Comparison of ENCODE assay signal across 8 cellular contexts in the genomic region with DNA sequence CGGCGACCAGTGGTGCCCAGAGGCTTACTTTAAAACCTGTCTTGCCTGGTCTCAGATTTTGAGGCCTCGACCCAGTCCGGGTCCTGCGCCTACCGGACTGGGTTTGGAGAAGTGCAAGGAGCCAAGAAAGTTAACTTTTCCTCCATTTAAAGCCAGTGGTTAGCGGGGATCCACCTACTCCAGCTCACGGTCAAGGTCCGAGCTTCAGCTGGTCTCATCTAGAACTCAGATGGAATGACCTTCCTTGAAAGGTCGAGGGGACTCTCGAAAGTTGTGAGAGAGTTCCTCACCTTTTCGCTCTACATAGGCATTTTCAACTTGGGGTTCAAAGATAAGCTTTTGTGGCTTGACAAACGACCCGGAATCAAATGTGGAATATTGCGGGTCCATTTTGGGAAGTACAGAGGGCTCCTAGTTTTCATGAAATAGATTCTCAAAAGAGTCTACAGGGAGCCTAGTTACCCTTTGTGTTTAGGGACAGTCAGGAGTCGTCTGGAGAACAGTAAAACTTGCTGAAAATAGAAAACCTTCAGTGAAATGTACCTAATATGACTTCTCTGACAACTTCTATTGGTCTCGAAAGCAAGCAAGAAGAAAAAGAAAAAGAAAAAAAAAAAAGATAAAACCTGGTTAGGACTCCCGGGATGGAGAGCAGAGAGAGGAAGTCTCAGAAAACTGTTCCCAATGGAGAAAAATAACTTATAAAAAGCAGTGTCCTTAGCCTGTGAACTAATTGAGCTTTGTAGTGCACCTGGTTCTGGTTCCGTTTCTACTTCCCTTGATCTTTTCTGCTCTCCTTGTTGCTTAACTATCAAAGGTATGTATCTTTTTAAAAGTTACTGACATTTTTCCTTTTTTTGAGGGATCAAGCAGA. TPM values are rescaled to one million over a fixed set of nuclear protein-coding genes. Genes with fewer than 3 reads are reported as not detected.
A peak's percentile ranks its signal among the peaks of the same experiment; 100 is the strongest.
DNase-seq lines count a peak whose midpoint lies in the region; ATAC-seq, FAIRE-seq and TF ChIP-seq lines count a peak whose summit lies in the region.

No MANE protein-coding gene starts in this region.

- intact Hi-C loops in K562 (cut with micrococcal nuclease): loop anchor here (10.0 kb wide), 1 partner anchor 123 kb away; a partner anchor contains a TSS
- intact Hi-C loops in left lung (cut with DNase I): no loop called here
- intact Hi-C loops in testis (cut with DNase I; ENCODE audit: low total_unique reads): no loop called here

- POLR2A ChIA-PET in AG04450 (lab: Yijun Ruan, JAX) (interaction anchor here (0.7 kb wide), 1 partner anchor 1203 kb away, joined by 3 read pairs; no protein-coding TSS in a partner anchor), HEK293 (lab: Yijun Ruan, JAX) (interaction anchor here (2.1 kb wide), 1 partner anchor 124 kb away, joined by 8 read pairs; a partner anchor contains a TSS), K562 (lab: Yijun Ruan, JAX) (interaction anchor here (0.6 to 1.2 kb wide), 3 partner anchors 10 to 225 kb away, joined by 3 to 4 read pairs (median 3); no protein-coding TSS in a partner anchor)

- in situ Hi-C loops in K562 (cut with MboI): no loop called here

- FAIRE-seq in K562 (lab: Jason Lieb, UNC): no peak

- H3K27ac ChIP-seq in AG04450 (ENCODE audit: low read depth, low read length) (no peak overlapping the region), HEK293 (ENCODE audit: extremely low read depth, low read depth, low read length) (peak overlapping the region; percentile 73; the same call in 1 of the 2 replicates), K562 (ENCODE audit: extremely low read depth, low read depth, low read length) (no peak overlapping the region), left lung (peak overlapping the region in 1 of 2 donors; percentile 25), testis (peak overlapping the region; percentile 48 to 64)

- no TSS peak for BruUV-seq in K562 (replicated peaks; lab: Mats Ljungman, UMichigan)

- no peak for TF ChIP-seq EP300 in K562 (IDR thresholded peaks at IDR 0.05; ENCODE audit: low read length)

- ATAC-seq in K562: no peak
- no peak for ATAC-seq in left lung
- ATAC-seq in GM19467 (IDR thresholded peaks at IDR 0.05; ENCODE audit: unreplicated experiment): no peak

- WGBS in K562 (ENCODE audit: insufficient coverage, low coverage, missing lambda C conversion rate): 23% methylated on average over 19 of the region's 19 CpGs
- WGBS in testis, 2 donors: 3% methylated on average over 19 of the region's 19 CpGs

- TF ChIP-seq RAD21 in K562 (CRISPR knock-in tag; conservative IDR thresholded peaks at IDR 0.05 in 1 of 2, IDR thresholded peaks at IDR 0.05 in 1 of 2): no peak

- no peaks in the 10 kb centered on the region for H3K79me2 ChIP-seq in K562 (ENCODE audit: control insufficient read depth, insufficient read depth, low read length)

- DNase-seq in AG04450 (ENCODE audit: low read depth, low spot score) (no peak), K562 (ENCODE audit: extremely low read depth in 1 of 4, low spot score in 3 of 4) (no peak), left lung (no peak), testis (no peak), NCI-H446 treated with DMSO at 0.1 percent for 48 hours (lab: John Stamatoyannopoulos, UW) (no peak), SKM-1 (lab: John Stamatoyannopoulos, UW; ENCODE audit: unreplicated experiment) (no peak)

- TF ChIP-seq POLR2A in K562 (conservative IDR thresholded peaks at IDR 0.05): no peak
- TF ChIP-seq POLR2A in testis (IDR thresholded peaks at IDR 0.05): no peak

- TF ChIP-seq CTCF in AG04450 (IDR thresholded peaks at IDR 0.05; ENCODE audit: low read depth, low read length) (no peak), HEK293 (tag by site-specific recombination; IDR thresholded peaks at IDR 0.05) (no peak), K562 (IDR thresholded peaks at IDR 0.05 in 2 of 3, conservative IDR thresholded peaks at IDR 0.05 in 1 of 3; ENCODE audit: insufficient read depth in 2 of 3, low read depth in 1 of 3, low read length in 3 of 3) (no peak), left lung (IDR thresholded peaks at IDR 0.05) (no peak), testis (IDR thresholded peaks at IDR 0.05) (no peak)

- H3K36me3 ChIP-seq in HEK293 (ENCODE audit: control insufficient read depth in 2 of 2, insufficient read depth in 1 of 2, low read length in 2 of 2) (no peaks in the 10 kb centered on the region; a peak in 1 of 3 replicates), K562 (ENCODE audit: control insufficient read depth, insufficient read depth, low read length) (no peaks in the 10 kb centered on the region), left lung (no peaks in the 10 kb centered on the region), testis (ENCODE audit: low read depth, missing control alignments) (no peaks in the 10 kb centered on the region)

- peak overlapping the region; percentile 62 for H3K4me3 ChIP-seq in AG04450 (ENCODE audit: low read depth, low read length)
- H3K4me3 ChIP-seq in HEK293 (ENCODE audit: low read depth, low read length): peak overlapping the region; percentile 83
- H3K4me3 ChIP-seq in K562: peak overlapping the region; percentile 48; the same call in 1 of the 2 replicates
- peak overlapping the region; percentile 66 to 76 for H3K4me3 ChIP-seq in left lung
- peak overlapping the region; percentile 79 to 85 for H3K4me3 ChIP-seq in testis

- H4K20me1 ChIP-seq in K562 (replicated peaks; ENCODE audit: control insufficient read depth, insufficient read depth, low read length): no peaks in the 10 kb centered on the region

- peak overlapping the region in 1 of 2 experiments; percentile 62; a peak in 2 of 4 replicates for H3K9ac ChIP-seq in K562 (ENCODE audit: insufficient read depth in 1 of 2, low read depth in 2 of 2, low read length in 2 of 2)

- H3K4me2 ChIP-seq in K562 (ENCODE audit: insufficient read depth, low read length): peak overlapping the region; percentile 81; the same call in 1 of the 2 replicates

- H3K9me3 ChIP-seq in AG04450 (ENCODE audit: control insufficient read depth, insufficient read depth, low read length) (no peaks in the 10 kb centered on the region; the same call in 1 of the 2 replicates), HEK293 (ENCODE audit: control insufficient read depth, insufficient read depth, low read depth, low read length) (no peaks in the 10 kb centered on the region), K562 (replicated peaks; ENCODE audit: control insufficient read depth, insufficient read depth, low read depth, low read length) (no peaks in the 10 kb centered on the region), left lung (no peaks in the 10 kb centered on the region), testis (no peaks in the 10 kb centered on the region)

- CTCF ChIA-PET in AG04450 (lab: Charles Lee): interaction anchor here (2.0 kb wide), 1 partner anchor 488 kb away, joined by 5 read pairs; no protein-coding TSS in a partner anchor
- CTCF ChIA-PET in HEK293 (lab: Yijun Ruan, JAX): interaction anchor here (0.7 to 0.8 kb wide), 2 partner anchors 85 to 1213 kb away, joined by 3 read pairs; no protein-coding TSS in a partner anchor
- CTCF ChIA-PET in K562 (lab: Yijun Ruan, JAX; ENCODE audit: low intra/inter-chr PET ratio): no interaction called here

- H3K9me1 ChIP-seq in K562 (ENCODE audit: control insufficient read depth, insufficient read depth, low read length): no peaks in the 10 kb centered on the region

- H2AFZ ChIP-seq in K562 (ENCODE audit: low read depth, low read length): peak overlapping the region; percentile 89

- H3K27me3 ChIP-seq in AG04450 (ENCODE audit: control insufficient read depth, insufficient read depth, low read length) (peaks cover 33% of the 10 kb centered on the region), K562 (ENCODE audit: control insufficient read depth in 2 of 2, insufficient read depth in 2 of 2, low read length in 2 of 2) (peaks cover 8 to 26% of the 10 kb centered on the region in 2 experiments), left lung (peaks cover 24 to 61% of the 10 kb centered on the region in 2 donors), testis (no peaks in the 10 kb centered on the region)

- peaks cover 3% of the 10 kb centered on the region; the same call in 1 of the 2 replicates for H3K4me1 ChIP-seq in HEK293 (ENCODE audit: control insufficient read depth, insufficient read depth, low read length)
- H3K4me1 ChIP-seq in K562 (replicated peaks in 1 of 2; ENCODE audit: control insufficient read depth in 2 of 2, insufficient read depth in 2 of 2, low read length in 2 of 2): peaks cover 7 to 23% of the 10 kb centered on the region in 2 experiments; a peak in 4 of 5 replicates
- peaks cover 0 to 16% of the 10 kb centered on the region in 2 donors for H3K4me1 ChIP-seq in left lung
- no peaks in the 10 kb centered on the region for H3K4me1 ChIP-seq in testis

TF ChIP-seq in HEK293, 187 proteins besides CTCF, POLR2A, EP300 and RAD21 (continues in another document):
- TF ChIP-seq BCL11B (tag by site-specific recombination; IDR thresholded peaks at IDR 0.05; ENCODE audit: low read depth): no peak
- TF ChIP-seq ZNF169 (tag by site-specific recombination; IDR thresholded peaks at IDR 0.05): no peak

TF ChIP-seq in K562, 482 proteins besides CTCF, POLR2A, EP300 and RAD21:
- peak; percentile 18 for TF ChIP-seq CBX8 (IDR thresholded peaks at IDR 0.05; ENCODE audit: borderline replicate concordance, extremely low read depth, low read depth, low read length, poor library complexity, severe bottlenecking)
- no peak for TF ChIP-seq TCF7L2 (IDR thresholded peaks at IDR 0.05; ENCODE audit: low read depth, low read length)

RNA-seq across cellular contexts. Expression of a gene that starts 1.4 kb away (rescaled TPM):
- 0.14 and 0.17 TPM in 2 replicates for polyA plus RNA-seq in AG04450 (2011; rRNA removed)
- 0.09 TPM in 2 replicates for polyA minus RNA-seq in AG04450 (2011; rRNA and poly(A)+ RNA removed)
- 0.05 TPM in 1 of 2 replicates, not detected in the other for total RNA-seq in K562 (2011; cell fraction: chromatin; rRNA removed; ENCODE audit: low replicate concordance)
- not detected in 2 replicates for total RNA-seq in K562 (2011; cell fraction: nucleolus; rRNA removed)
- not detected in 2 replicates for total RNA-seq in K562 (2011; cell fraction: nucleoplasm; rRNA removed)
- total RNA-seq in K562 (2014; rRNA removed): 0.05 TPM in 1 of 2 replicates, not detected in the other
- 0.06 TPM in 1 of 2 replicates, not detected in the other for total RNA-seq in K562 (2014; rRNA removed; fragmentation: Illumina TruSeq; extraction: Trizol)
- 0.14 and 0.23 TPM in 2 replicates for total RNA-seq in K562 (2015; rRNA removed; fragmentation: Illumina TruSeq; extraction: Trizol)
- 0.07 and 0.11 TPM in 2 replicates for total RNA-seq in K562 (2021)
- 0.08 and 0.34 TPM in 2 replicates for polyA plus RNA-seq in K562 (2011; rRNA removed)
- 0.06 and 0.25 TPM in 2 replicates for polyA plus RNA-seq in K562 (2011; cell fraction: cytosol; rRNA removed)
- polyA plus RNA-seq in K562 (2011; cell fraction: nucleus; rRNA removed): 0.11 TPM in 2 replicates
- polyA plus RNA-seq in K562 (2012): 0.07 and 0.15 TPM in 2 replicates
- 0.04 and 0.06 TPM in 2 replicates for polyA plus RNA-seq in K562 (2014; fragmentation: Illumina TruSeq; extraction: Trizol)
- polyA plus RNA-seq in K562 (2014; fragmentation: Nextera tagmentation; extraction: Ambion mirVana): under 1 TPM; 0.01 TPM
- polyA plus RNA-seq in K562 (2014; rRNA removed): 0.11 TPM in 1 of 2 replicates, not detected in the other
- polyA minus RNA-seq in K562 (2011; rRNA and poly(A)+ RNA removed): 0.07 and 0.24 TPM in 2 replicates
- not detected in 2 replicates for polyA minus RNA-seq in K562 (2011; cell fraction: cytosol; rRNA and poly(A)+ RNA removed)
- polyA minus RNA-seq in K562 (2011; cell fraction: nucleus; rRNA and poly(A)+ RNA removed): 0.11 TPM in 1 of 2 replicates, not detected in the other
- total RNA-seq in left lung: 1 to 10 TPM; 3.9 to 4.0 TPM
- 1 to 10 TPM; 7.1 to 8.8 TPM for total RNA-seq in testis
- polyA plus RNA-seq in testis (ENCODE audit: insufficient read depth, low read depth, low replicate concordance): 3.5 TPM

Comparison
In these comparisons a context has a peak if more than half of its experiments do, and no peak if none do; other contexts are left out.
1. H3K27ac ChIP-seq: peak in HEK293 (single experiment) and testis (2 of 2); none in AG04450 (single experiment) and K562 (single experiment).
2. Peak in every context shown above with its lines, with median percentiles within 50 percentile points of each other: H3K4me3 ChIP-seq.